Comparison of ENCODE assay signal across 17 cellular contexts in genomic region chr7:13702261-13702660, GRCh38.
"Had no signal": no experiment of that assay in that cellular context is flagged by ENCODE, and none has a peak within 500 bp of the region (broad histone marks: within the 10 kb centered on the region; RNA-seq: fewer than 3 reads in every experiment).

No MANE protein-coding gene starts in this region.

- H3K4me3 ChIP-seq: esophagus muscularis mucosa, lung, right atrium auricular region had no signal

- H3K4me1 ChIP-seq: esophagus muscularis mucosa, right atrium auricular region had no signal

- H3K9me3 ChIP-seq: right atrium auricular region had no signal

- H3K27me3 ChIP-seq: esophagus muscularis mucosa, right atrium auricular region had no signal

- H3K27ac ChIP-seq: epithelial cell of prostate, esophagus muscularis mucosa, right atrium auricular region had no signal

- DNase-seq: effector memory CD8-positive, alpha-beta T cell; foreskin fibroblast; immature natural killer cell; kidney; left colon; left ventricle myocardium superior; naive thymus-derived CD4-positive, alpha-beta T cell; nephron progenitor cell; posterior cingulate gyrus; stimulated activated CD4-positive, alpha-beta T cell treated with anti-CD3 and anti-CD28 coated beads, Interleukin-2, amount 100 ng/mL, for 48 hours; stimulated activated naive CD4-positive, alpha-beta T cell treated with Interleukin-2 at 50 U/mL for 16 hours had no signal

- H3K36me3 ChIP-seq: esophagus muscularis mucosa, right atrium auricular region had no signal

- FAIRE-seq: kidney, small intestine, urothelium cell line had no signal
